ENCODE assay signal across 8 cellular contexts in genomic region chr14:50321009-50321660, GRCh38. TPM values are rescaled to one million over a fixed set of nuclear protein-coding genes. Genes with fewer than 3 reads are reported as not detected.
DNase-seq lines count a peak whose midpoint lies in the region; ATAC-seq and TF ChIP-seq lines count a peak whose summit lies in the region.

No MANE protein-coding gene starts in this region.

- H3K4me1 Mint-ChIP-seq in activated naive CD8-positive, alpha-beta T cell treated with anti-CD3 and anti-CD28 coated beads, Interleukin-2, amount 50 U/mL, for 24 hours = peaks cover 28% of the 10 kb centered on the region

- TF ChIP-seq CTCF in GM12872 (IDR thresholded peaks at IDR 0.05; ENCODE audit: insufficient read depth, low read depth, low read length) = peak; percentile 91
- TF ChIP-seq CTCF in NB4 (IDR thresholded peaks at IDR 0.05; ENCODE audit: low read depth, low read length) = peak; percentile 89

- H3K4me3 Mint-ChIP-seq in activated naive CD8-positive, alpha-beta T cell treated with anti-CD3 and anti-CD28 coated beads, Interleukin-2, amount 50 U/mL, for 24 hours = no peak overlapping the region

- no peak for TF ChIP-seq POLR2A in NB4 (IDR thresholded peaks at IDR 0.05; ENCODE audit: extremely low read depth, insufficient read length)

- H3K9me3 Mint-ChIP-seq in activated naive CD8-positive, alpha-beta T cell treated with anti-CD3 and anti-CD28 coated beads, Interleukin-2, amount 50 U/mL, for 24 hours = no peaks in the 10 kb centered on the region

- H3K27ac Mint-ChIP-seq in activated naive CD8-positive, alpha-beta T cell treated with anti-CD3 and anti-CD28 coated beads, Interleukin-2, amount 50 U/mL, for 24 hours = no peak overlapping the region

- H3K27me3 Mint-ChIP-seq in activated naive CD8-positive, alpha-beta T cell treated with anti-CD3 and anti-CD28 coated beads, Interleukin-2, amount 50 U/mL, for 24 hours = no peaks in the 10 kb centered on the region

- ATAC-seq in HG02588 (IDR thresholded peaks at IDR 0.05; ENCODE audit: unreplicated experiment) (peak; percentile 87), SK-N-SH treated with all-trans-retinoic acid at 6 μM for 48 hours (peak; percentile 98), left cardiac atrium (peak; percentile 95 to 96)
- peak; percentile 98 for ATAC-seq in activated naive CD8-positive, alpha-beta T cell treated with anti-CD3 and anti-CD28 coated beads, Interleukin-2, amount 50 U/mL, for 24 hours

- peaks cover 16% of the 10 kb centered on the region for H3K36me3 Mint-ChIP-seq in activated naive CD8-positive, alpha-beta T cell treated with anti-CD3 and anti-CD28 coated beads, Interleukin-2, amount 50 U/mL, for 24 hours (ENCODE audit: low read depth)

- peak overlapping the region; percentile 12 for H3K4me3 ChIP-seq in NB4 (ENCODE audit: low read depth, low read length)

- DNase-seq in NB4 (ENCODE audit: low read depth) (peak; percentile 95), left cardiac atrium (peak; percentile 50), renal cortical epithelial cell (ENCODE audit: low read depth) (peak; percentile 93), cortex of kidney (lab: John Stamatoyannopoulos, UW) (no peak)
- peak; percentile 55 for DNase-seq in activated naive CD8-positive, alpha-beta T cell treated with anti-CD3 and anti-CD28 coated beads, Interleukin-2, amount 50 U/mL, for 24 hours

- intact Hi-C loops in left cardiac atrium (cut with DNase I) = loop anchor here in 1 of 2 donors (1.0 kb wide), 2 partner anchors 75 to 211 kb away; partner anchors contain the start of genes CDKL1 and MAP4K5

TF ChIP-seq in SK-N-SH treated with all-trans-retinoic acid at 6 μM for 48 hours, 23 proteins besides CTCF, POLR2A, EP300 and RAD21:
- TF ChIP-seq GLIS3 (CRISPR knock-in tag; IDR thresholded peaks at IDR 0.05) (no peak), ZFP3 (CRISPR knock-in tag; IDR thresholded peaks at IDR 0.05) (peak; percentile 52; the same call in 1 of the 2 replicates), ISL1 (CRISPR knock-in tag; IDR thresholded peaks at IDR 0.05) (peak; percentile 36; the same call in 1 of the 2 replicates), BACH2 (CRISPR knock-in tag; IDR thresholded peaks at IDR 0.05; ENCODE audit: borderline replicate concordance) (no peak)

RNA-seq across cellular contexts. Expression of gene DMAC2L, which starts 9.0 kb away (rescaled TPM):
- 10 to 100 TPM; 14.4 to 20.2 TPM for total RNA-seq in left cardiac atrium
- 6.1 and 10.6 TPM in 2 replicates for total RNA-seq in renal cortical epithelial cell

RNA-seq across cellular contexts. Expression of gene L2HGDH, which starts 9.1 kb away (rescaled TPM):
- total RNA-seq in left cardiac atrium = 1 to 10 TPM; 8.8 to 9.2 TPM
- total RNA-seq in renal cortical epithelial cell = 7.3 and 13.6 TPM in 2 replicates
